23 cellular contexts compared by ENCODE assay signal in the genomic region with DNA sequence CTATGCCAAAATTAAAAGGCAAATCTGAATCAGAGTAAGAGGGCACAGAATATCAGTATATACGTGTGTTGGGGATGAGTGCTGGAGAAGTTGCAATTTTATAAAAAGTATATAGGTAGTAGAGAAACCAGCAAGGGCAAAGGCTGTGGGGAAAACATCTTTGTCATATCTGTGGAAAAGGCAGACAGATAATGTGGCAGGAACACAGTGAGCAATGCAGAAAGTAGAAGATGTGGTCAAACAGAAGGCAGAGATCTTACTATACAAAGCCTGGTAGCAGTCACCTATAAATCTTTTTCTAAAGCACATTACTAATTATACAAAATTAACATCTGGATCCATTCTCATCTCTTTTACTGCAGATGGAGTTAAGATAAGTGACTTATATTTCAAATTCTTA.
"Had no signal": no experiment of that assay in that cellular context is flagged by ENCODE, and none has a peak within 500 bp of the region (broad histone marks: within the 10 kb centered on the region; RNA-seq: fewer than 3 reads in every experiment).

No MANE protein-coding gene starts in this region.

- H3K27me3 Mint-ChIP-seq: activated naive CD8-positive, alpha-beta T cell treated with anti-CD3 and anti-CD28 coated beads, Interleukin-2, amount 10 ng/mL, durations not matched to agents 7 days and 5 days; T-cell had no signal

- H3K4me3 Mint-ChIP-seq: activated naive CD4-positive, alpha-beta T cell treated with anti-CD3 and anti-CD28 coated beads for 36 hours; activated naive CD8-positive, alpha-beta T cell treated with anti-CD3 and anti-CD28 coated beads, Interleukin-2, amount 10 ng/mL, durations not matched to agents 7 days and 5 days; activated T-helper 1 cell treated with anti-CD3 and anti-CD28 coated beads, Interleukin-12 subunit alpha, Interleukin-12 subunit beta, Interleukin-2, Interleukin-4 antibody, amounts not matched to agents 30 ng/mL and 10 ng/mL and 1 ng/mL, durations not matched to agents 14 hours and 24 hours and 36 hours; T-cell had no signal

- H3K9me3 Mint-ChIP-seq: activated naive CD4-positive, alpha-beta T cell treated with anti-CD3 and anti-CD28 coated beads for 36 hours; activated naive CD8-positive, alpha-beta T cell treated with anti-CD3 and anti-CD28 coated beads, Interleukin-2, amount 10 ng/mL, durations not matched to agents 7 days and 5 days; activated T-helper 1 cell treated with anti-CD3 and anti-CD28 coated beads, Interleukin-12 subunit alpha, Interleukin-12 subunit beta, Interleukin-2, Interleukin-4 antibody, amounts not matched to agents 30 ng/mL and 10 ng/mL and 1 ng/mL, durations not matched to agents 14 hours and 24 hours and 36 hours; T-cell had no signal

- H3K27ac Mint-ChIP-seq: activated naive CD4-positive, alpha-beta T cell treated with anti-CD3 and anti-CD28 coated beads for 36 hours; activated naive CD8-positive, alpha-beta T cell treated with anti-CD3 and anti-CD28 coated beads, Interleukin-2, amount 10 ng/mL, durations not matched to agents 7 days and 5 days; activated T-helper 1 cell treated with anti-CD3 and anti-CD28 coated beads, Interleukin-12 subunit alpha, Interleukin-12 subunit beta, Interleukin-2, Interleukin-4 antibody, amounts not matched to agents 30 ng/mL and 10 ng/mL and 1 ng/mL, durations not matched to agents 14 hours and 24 hours and 36 hours; T-cell had no signal

- H3K36me3 Mint-ChIP-seq: activated naive CD8-positive, alpha-beta T cell treated with anti-CD3 and anti-CD28 coated beads, Interleukin-2, amount 10 ng/mL, durations not matched to agents 7 days and 5 days had no signal

- DNase-seq: activated CD4-positive, alpha-beta T cell treated with anti-CD3 and anti-CD28 coated beads, Interleukin-2, amount 50 U/mL, for 1 hour; activated CD4-positive, CD25-positive, alpha-beta regulatory T cell; activated CD8-positive, alpha-beta memory T cell treated with anti-CD3 and anti-CD28 coated beads, Interleukin-2, amount 50 U/mL, for 4 hours; activated effector memory CD4-positive, alpha-beta T cell treated with anti-CD3 and anti-CD28 coated beads, Interleukin-2, amount 50 U/mL, for 16 hours; activated naive CD4-positive, alpha-beta T cell treated with anti-CD3 and anti-CD28 coated beads for 36 hours; activated naive CD8-positive, alpha-beta T cell treated with anti-CD3 and anti-CD28 coated beads, Interleukin-2, amount 10 ng/mL, durations not matched to agents 7 days and 5 days; activated T-cell treated with anti-CD3 and anti-CD28 coated beads, Interleukin-2, amount 50 U/mL, for 1 hour; amygdala; brain microvascular endothelial cell; NCI-H1092; NCI-H1417; NCI-H1930; NCI-H2171 treated with DMSO at 0.1 percent for 48 hours; NCI-H226; NCI-H510A; NCI-H526 treated with DMSO at 0.1 percent for 48 hours; NK-92 treated with Interleukin-12 subunit alpha and Interleukin-12 subunit beta, amount 100 ng/mL, for 24 hours; OCI-M1; RPMI8226; T-cell had no signal

- ATAC-seq: Panc1, Right ventricle myocardium inferior, T-cell had no signal
